In the genomic region with DNA sequence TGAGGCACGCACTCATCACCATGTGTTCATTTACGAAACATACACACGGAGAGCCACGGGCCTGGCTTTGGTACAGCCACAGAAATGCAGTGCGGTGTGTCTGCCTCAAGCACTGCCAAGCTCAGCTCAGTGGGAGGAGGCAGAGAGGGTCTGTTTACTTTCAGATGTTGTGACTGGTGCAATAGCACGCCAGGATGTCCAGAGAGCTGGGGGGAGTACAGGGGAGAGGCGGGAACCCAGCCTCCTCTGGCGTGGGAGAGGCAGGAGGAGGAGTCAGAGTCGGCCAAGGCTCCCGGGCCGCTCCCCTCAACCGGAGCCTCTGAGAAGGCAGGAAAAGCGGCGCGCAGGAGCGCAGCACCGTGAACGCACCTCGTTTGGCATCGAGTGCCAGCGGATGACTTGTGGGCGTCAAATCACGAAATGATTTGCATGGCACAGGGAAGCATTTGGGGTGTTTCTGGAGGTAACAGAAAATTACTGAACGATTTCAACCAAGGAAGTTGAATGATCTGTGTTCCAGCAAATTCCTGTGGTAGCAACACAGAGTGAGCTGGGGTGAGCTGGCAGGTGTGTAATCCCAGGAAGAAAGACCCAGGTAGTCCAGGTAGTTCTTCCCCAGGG, we compare ENCODE assay signal across 1 cellular context.
TF ChIP-seq lines count a peak whose summit lies in the region.

No MANE protein-coding gene starts in this region.

TF ChIP-seq in HepG2, 621 proteins besides CTCF, POLR2A, EP300 and RAD21 (continued from another document and continues in another):
- TF ChIP-seq, protein P1, sequence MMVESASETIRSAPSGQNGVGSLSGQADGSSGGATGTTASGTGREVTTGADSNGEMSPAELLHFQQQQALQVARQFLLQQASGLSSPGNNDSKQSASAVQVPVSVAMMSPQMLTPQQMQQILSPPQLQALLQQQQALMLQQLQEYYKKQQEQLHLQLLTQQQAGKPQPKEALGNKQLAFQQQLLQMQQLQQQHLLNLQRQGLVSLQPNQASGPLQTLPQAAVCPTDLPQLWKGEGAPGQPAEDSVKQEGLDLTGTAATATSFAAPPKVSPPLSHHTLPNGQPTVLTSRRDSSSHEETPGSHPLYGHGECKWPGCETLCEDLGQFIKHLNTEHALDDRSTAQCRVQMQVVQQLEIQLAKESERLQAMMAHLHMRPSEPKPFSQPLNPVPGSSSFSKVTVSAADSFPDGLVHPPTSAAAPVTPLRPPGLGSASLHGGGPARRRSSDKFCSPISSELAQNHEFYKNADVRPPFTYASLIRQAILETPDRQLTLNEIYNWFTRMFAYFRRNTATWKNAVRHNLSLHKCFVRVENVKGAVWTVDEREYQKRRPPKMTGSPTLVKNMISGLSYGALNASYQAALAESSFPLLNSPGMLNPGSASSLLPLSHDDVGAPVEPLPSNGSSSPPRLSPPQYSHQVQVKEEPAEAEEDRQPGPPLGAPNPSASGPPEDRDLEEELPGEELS (CRISPR knock-in tag; IDR thresholded peaks at IDR 0.05), result peak; percentile 71; the same call in 1 of the 2 replicates
- TF ChIP-seq SP4 (CRISPR knock-in tag; IDR thresholded peaks at IDR 0.05) (no peak), ZNF550 (CRISPR knock-in tag; IDR thresholded peaks at IDR 0.05; ENCODE audit: borderline replicate concordance) (0 out of 2 replicates have a peak, but pooled peaks have one; percentile 18), SIN3A (IDR thresholded peaks at IDR 0.05; ENCODE audit: borderline replicate concordance, low read depth, low read length) (0 out of 2 replicates have a peak, but pooled peaks have one; percentile 33), ZFP36 (IDR thresholded peaks at IDR 0.05; ENCODE audit: borderline replicate concordance, low read depth, low read length, partially characterized antibody) (no peak), MEIS1 (CRISPR knock-in tag; IDR thresholded peaks at IDR 0.05; ENCODE audit: borderline replicate concordance) (no peak), MIER2 (CRISPR knock-in tag; IDR thresholded peaks at IDR 0.05) (no peak), ZNF672 (CRISPR knock-in tag; IDR thresholded peaks at IDR 0.05) (no peak), NFYC (CRISPR knock-in tag; IDR thresholded peaks at IDR 0.05) (no peak), TAF15 (IDR thresholded peaks at IDR 0.05; ENCODE audit: low read depth, low read length, poor library complexity, severe bottlenecking) (no peak), ZNF614 (CRISPR knock-in tag; IDR thresholded peaks at IDR 0.05; ENCODE audit: borderline replicate concordance) (peak; percentile 30; the same call in 1 of the 2 replicates), ELF3 (CRISPR knock-in tag; IDR thresholded peaks at IDR 0.05) (0 out of 2 replicates have a peak, but pooled peaks have one; percentile 29), ELF1 (CRISPR knock-in tag; IDR thresholded peaks at IDR 0.05) (no peak), ZNF572 (CRISPR knock-in tag; IDR thresholded peaks at IDR 0.05) (no peak), ZMYM2 (CRISPR knock-in tag; IDR thresholded peaks at IDR 0.05) (no peak), ZNF790 (CRISPR knock-in tag; IDR thresholded peaks at IDR 0.05; ENCODE audit: borderline replicate concordance) (no peak), ZNF331 (CRISPR knock-in tag; IDR thresholded peaks at IDR 0.05) (peak; percentile 40; the same call in 1 of the 2 replicates), KAT8 (CRISPR knock-in tag; IDR thresholded peaks at IDR 0.05) (no peak), CENPX (CRISPR knock-in tag; IDR thresholded peaks at IDR 0.05) (no peak), ZNF354B (CRISPR knock-in tag; IDR thresholded peaks at IDR 0.05) (no peak), HNRNPUL1 (IDR thresholded peaks at IDR 0.05; ENCODE audit: low read depth, low read length) (no peak), HIVEP1 (CRISPR knock-in tag; IDR thresholded peaks at IDR 0.05) (peak; percentile 50; the same call in 1 of the 2 replicates), HOXA3 (CRISPR knock-in tag; IDR thresholded peaks at IDR 0.05) (peak; percentile 25; the same call in 1 of the 2 replicates), SPEN (CRISPR knock-in tag; IDR thresholded peaks at IDR 0.05; ENCODE audit: low read depth) (no peak), FOXA3 (CRISPR knock-in tag; IDR thresholded peaks at IDR 0.05) (peak; percentile 78), ZMYM4 (CRISPR knock-in tag; IDR thresholded peaks at IDR 0.05) (peak; percentile 30; the same call in 1 of the 2 replicates), MAZ (IDR thresholded peaks at IDR 0.05; ENCODE audit: borderline replicate concordance, low read depth, low read length) (no peak), MAZ (CRISPR knock-in tag; IDR thresholded peaks at IDR 0.05; ENCODE audit: low read depth) (peak; percentile 46; the same call in 1 of the 2 replicates), SOX13 (IDR thresholded peaks at IDR 0.05) (no peak), SOX13 (CRISPR knock-in tag; conservative IDR thresholded peaks at IDR 0.05 in 1 of 2, IDR thresholded peaks at IDR 0.05 in 1 of 2) (peak in 1 of 2 experiments; percentile 48; a peak in 1 of 4 replicates), KDM2A (CRISPR knock-in tag; IDR thresholded peaks at IDR 0.05; ENCODE audit: borderline replicate concordance, low read depth) (peak; percentile 91), BCL6 (CRISPR knock-in tag; IDR thresholded peaks at IDR 0.05) (peak; percentile 33; the same call in 1 of the 2 replicates)
- TF ChIP-seq, protein P2, sequence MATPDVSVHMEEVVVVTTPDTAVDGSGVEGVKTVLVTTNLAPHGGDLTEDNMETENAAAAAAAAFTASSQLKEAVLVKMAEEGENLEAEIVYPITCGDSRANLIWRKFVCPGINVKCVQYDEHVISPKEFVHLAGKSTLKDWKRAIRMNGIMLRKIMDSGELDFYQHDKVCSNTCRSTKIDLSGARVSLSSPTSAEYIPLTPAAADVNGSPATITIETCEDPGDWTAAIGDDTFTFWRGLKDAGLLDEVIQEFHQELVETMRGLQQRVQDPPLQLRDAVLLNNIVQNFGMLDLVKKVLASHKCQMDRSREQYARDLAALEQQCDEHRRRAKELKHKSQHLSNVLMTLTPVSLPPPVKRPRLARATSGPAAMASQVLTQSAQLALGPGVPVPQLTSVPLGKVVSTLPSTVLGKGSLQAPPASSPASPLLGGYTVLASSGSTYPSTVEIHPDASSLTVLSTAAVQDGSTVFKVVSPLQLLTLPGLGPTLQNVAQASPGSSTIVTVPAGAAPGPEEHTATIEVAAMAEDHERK (CRISPR knock-in tag; IDR thresholded peaks at IDR 0.05; ENCODE audit: low read depth), result no peak
- TF ChIP-seq, protein P3, sequence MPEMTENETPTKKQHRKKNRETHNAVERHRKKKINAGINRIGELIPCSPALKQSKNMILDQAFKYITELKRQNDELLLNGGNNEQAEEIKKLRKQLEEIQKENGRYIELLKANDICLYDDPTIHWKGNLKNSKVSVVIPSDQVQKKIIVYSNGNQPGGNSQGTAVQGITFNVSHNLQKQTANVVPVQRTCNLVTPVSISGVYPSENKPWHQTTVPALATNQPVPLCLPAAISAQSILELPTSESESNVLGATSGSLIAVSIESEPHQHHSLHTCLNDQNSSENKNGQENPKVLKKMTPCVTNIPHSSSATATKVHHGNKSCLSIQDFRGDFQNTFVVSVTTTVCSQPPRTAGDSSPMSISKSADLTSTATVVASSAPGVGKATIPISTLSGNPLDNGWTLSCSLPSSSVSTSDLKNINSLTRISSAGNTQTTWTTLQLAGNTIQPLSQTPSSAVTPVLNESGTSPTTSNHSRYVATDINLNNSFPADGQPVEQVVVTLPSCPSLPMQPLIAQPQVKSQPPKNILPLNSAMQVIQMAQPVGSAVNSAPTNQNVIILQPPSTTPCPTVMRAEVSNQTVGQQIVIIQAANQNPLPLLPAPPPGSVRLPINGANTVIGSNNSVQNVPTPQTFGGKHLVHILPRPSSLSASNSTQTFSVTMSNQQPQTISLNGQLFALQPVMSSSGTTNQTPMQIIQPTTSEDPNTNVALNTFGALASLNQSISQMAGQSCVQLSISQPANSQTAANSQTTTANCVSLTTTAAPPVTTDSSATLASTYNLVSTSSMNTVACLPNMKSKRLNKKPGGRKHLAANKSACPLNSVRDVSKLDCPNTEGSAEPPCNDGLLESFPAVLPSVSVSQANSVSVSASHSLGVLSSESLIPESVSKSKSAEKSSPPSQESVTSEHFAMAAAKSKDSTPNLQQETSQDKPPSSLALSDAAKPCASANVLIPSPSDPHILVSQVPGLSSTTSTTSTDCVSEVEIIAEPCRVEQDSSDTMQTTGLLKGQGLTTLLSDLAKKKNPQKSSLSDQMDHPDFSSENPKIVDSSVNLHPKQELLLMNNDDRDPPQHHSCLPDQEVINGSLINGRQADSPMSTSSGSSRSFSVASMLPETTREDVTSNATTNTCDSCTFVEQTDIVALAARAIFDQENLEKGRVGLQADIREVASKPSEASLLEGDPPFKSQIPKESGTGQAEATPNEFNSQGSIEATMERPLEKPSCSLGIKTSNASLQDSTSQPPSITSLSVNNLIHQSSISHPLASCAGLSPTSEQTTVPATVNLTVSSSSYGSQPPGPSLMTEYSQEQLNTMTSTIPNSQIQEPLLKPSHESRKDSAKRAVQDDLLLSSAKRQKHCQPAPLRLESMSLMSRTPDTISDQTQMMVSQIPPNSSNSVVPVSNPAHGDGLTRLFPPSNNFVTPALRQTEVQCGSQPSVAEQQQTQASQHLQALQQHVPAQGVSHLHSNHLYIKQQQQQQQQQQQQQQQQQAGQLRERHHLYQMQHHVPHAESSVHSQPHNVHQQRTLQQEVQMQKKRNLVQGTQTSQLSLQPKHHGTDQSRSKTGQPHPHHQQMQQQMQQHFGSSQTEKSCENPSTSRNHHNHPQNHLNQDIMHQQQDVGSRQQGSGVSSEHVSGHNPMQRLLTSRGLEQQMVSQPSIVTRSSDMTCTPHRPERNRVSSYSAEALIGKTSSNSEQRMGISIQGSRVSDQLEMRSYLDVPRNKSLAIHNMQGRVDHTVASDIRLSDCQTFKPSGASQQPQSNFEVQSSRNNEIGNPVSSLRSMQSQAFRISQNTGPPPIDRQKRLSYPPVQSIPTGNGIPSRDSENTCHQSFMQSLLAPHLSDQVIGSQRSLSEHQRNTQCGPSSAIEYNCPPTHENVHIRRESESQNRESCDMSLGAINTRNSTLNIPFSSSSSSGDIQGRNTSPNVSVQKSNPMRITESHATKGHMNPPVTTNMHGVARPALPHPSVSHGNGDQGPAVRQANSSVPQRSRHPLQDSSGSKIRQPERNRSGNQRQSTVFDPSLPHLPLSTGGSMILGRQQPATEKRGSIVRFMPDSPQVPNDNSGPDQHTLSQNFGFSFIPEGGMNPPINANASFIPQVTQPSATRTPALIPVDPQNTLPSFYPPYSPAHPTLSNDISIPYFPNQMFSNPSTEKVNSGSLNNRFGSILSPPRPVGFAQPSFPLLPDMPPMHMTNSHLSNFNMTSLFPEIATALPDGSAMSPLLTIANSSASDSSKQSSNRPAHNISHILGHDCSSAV (CRISPR knock-in tag; IDR thresholded peaks at IDR 0.05; ENCODE audit: borderline replicate concordance), result no peak
- TF ChIP-seq, protein P4, sequence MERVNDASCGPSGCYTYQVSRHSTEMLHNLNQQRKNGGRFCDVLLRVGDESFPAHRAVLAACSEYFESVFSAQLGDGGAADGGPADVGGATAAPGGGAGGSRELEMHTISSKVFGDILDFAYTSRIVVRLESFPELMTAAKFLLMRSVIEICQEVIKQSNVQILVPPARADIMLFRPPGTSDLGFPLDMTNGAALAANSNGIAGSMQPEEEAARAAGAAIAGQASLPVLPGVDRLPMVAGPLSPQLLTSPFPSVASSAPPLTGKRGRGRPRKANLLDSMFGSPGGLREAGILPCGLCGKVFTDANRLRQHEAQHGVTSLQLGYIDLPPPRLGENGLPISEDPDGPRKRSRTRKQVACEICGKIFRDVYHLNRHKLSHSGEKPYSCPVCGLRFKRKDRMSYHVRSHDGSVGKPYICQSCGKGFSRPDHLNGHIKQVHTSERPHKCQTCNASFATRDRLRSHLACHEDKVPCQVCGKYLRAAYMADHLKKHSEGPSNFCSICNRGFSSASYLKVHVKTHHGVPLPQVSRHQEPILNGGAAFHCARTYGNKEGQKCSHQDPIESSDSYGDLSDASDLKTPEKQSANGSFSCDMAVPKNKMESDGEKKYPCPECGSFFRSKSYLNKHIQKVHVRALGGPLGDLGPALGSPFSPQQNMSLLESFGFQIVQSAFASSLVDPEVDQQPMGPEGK (CRISPR knock-in tag; IDR thresholded peaks at IDR 0.05), result peak; percentile 88
- TF ChIP-seq, protein P5, sequence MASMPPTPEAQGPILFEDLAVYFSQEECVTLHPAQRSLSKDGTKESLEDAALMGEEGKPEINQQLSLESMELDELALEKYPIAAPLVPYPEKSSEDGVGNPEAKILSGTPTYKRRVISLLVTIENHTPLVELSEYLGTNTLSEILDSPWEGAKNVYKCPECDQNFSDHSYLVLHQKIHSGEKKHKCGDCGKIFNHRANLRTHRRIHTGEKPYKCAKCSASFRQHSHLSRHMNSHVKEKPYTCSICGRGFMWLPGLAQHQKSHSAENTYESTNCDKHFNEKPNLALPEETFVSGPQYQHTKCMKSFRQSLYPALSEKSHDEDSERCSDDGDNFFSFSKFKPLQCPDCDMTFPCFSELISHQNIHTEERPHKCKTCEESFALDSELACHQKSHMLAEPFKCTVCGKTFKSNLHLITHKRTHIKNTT (CRISPR knock-in tag; IDR thresholded peaks at IDR 0.05), result no peak
- TF ChIP-seq, protein P6, sequence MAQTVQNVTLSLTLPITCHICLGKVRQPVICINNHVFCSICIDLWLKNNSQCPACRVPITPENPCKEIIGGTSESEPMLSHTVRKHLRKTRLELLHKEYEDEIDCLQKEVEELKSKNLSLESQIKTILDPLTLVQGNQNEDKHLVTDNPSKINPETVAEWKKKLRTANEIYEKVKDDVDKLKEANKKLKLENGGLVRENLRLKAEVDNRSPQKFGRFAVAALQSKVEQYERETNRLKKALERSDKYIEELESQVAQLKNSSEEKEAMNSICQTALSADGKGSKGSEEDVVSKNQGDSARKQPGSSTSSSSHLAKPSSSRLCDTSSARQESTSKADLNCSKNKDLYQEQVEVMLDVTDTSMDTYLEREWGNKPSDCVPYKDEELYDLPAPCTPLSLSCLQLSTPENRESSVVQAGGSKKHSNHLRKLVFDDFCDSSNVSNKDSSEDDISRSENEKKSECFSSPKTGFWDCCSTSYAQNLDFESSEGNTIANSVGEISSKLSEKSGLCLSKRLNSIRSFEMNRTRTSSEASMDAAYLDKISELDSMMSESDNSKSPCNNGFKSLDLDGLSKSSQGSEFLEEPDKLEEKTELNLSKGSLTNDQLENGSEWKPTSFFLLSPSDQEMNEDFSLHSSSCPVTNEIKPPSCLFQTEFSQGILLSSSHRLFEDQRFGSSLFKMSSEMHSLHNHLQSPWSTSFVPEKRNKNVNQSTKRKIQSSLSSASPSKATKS (CRISPR knock-in tag; IDR thresholded peaks at IDR 0.05), result no peak
